In the genomic region with DNA sequence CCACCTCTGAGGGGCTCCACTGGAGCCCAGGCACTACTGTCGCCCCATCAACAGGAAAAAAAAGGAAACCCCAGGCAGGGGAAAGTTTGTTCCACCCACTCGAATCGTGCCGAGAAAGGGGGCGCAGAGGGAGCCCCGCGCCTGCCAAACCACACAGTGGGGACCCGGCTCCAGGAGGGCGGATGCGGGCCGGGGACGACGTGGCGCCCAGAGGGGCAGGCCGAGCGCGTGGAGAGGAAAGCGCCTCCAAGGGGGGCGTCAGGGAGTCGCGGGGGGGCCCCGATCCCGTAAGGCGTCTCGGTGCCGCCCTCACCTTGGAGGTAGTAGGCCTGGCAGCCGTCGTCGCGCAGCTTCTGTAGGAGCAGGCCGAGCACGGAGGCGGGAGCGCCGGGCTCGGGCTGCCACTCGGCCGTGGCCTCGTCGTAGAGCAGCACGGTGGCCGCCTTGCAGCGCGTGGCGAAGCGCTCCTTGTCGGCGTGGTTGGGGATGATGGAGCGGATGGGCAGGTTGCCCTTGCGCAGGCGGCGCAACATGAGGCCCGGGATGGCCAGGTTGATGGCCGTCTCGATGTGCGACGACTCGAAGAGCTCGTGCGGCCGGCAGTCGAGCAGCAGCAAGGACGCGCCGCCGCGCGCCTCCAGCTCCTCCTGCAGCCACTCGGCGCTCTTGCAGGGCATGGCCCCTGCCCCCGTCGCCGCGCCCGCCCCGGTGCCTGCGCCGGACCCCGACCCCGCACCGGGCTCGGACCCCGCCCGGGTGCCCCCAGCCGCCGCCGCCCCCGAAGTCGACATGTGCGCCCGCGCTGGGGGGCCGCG, we compare ENCODE assay signal across 8 cellular contexts. TPM values are rescaled to one million over a fixed set of nuclear protein-coding genes. Genes with fewer than 3 reads are reported as not detected.
DNase-seq lines count a peak whose midpoint lies in the region; ATAC-seq and TF ChIP-seq lines count a peak whose summit lies in the region.

No MANE protein-coding gene starts in this region.

- no peak overlapping the region for H2AFZ ChIP-seq in OCI-LY1 (ENCODE audit: low read length)
- peak overlapping the region; percentile 77 for H2AFZ ChIP-seq in osteoblast (ENCODE audit: low read length)

- CTCF ChIA-PET in HEK293T (lab: Yijun Ruan, JAX) = interaction anchor here (0.5 to 2.0 kb wide), 7 partner anchors 14 to 222 kb away, joined by 3 to 12 read pairs (median 3); no protein-coding TSS in a partner anchor

- H3F3A ChIP-seq in OCI-LY1 (ENCODE audit: insufficient read depth, low read length) = 0 out of 2 replicates have a peak, but pooled peaks cover 5% of the 10 kb centered on the region

- peak overlapping the region; percentile 74 for H3K9ac ChIP-seq in OCI-LY1 (ENCODE audit: low read length)

- H3K4me3 ChIP-seq in GM12864 (ENCODE audit: low read depth, low read length) (peak overlapping the region; percentile 79), OCI-LY1 (ENCODE audit: low read depth, low read length, poor library complexity, severe bottlenecking) (peak overlapping the region; percentile 72), foreskin fibroblast (ENCODE audit: low read depth in 1 of 2, low read length in 2 of 2) (peak overlapping the region; percentile 90 to 91), osteoblast (ENCODE audit: insufficient read depth, low read length) (peak overlapping the region; percentile 94)

- H3K9me2 ChIP-seq in OCI-LY1 (ENCODE audit: low read depth, low read length) = no peaks in the 10 kb centered on the region

- peak overlapping the region; percentile 93 for H3K4me2 ChIP-seq in OCI-LY1 (ENCODE audit: low read length)
- H3K4me2 ChIP-seq in osteoblast (ENCODE audit: insufficient read depth, low read length) = peak overlapping the region; percentile 95

- peak overlapping the region; percentile 21 for H3K27ac ChIP-seq in OCI-LY1 (ENCODE audit: low read depth, low read length, poor library complexity, severe bottlenecking)
- peak overlapping the region; percentile 77 for H3K27ac ChIP-seq in osteoblast (ENCODE audit: low read depth, low read length)

- H4K20me1 ChIP-seq in OCI-LY1 (ENCODE audit: insufficient read depth, low read length) (no peaks in the 10 kb centered on the region), osteoblast (ENCODE audit: insufficient read depth, low read length) (peaks cover 22% of the 10 kb centered on the region)

- no peaks in the 10 kb centered on the region for H3K9me3 ChIP-seq in OCI-LY1 (ENCODE audit: low read length)
- H3K9me3 ChIP-seq in osteoblast (ENCODE audit: low read depth, low read length) = no peaks in the 10 kb centered on the region

- no peaks in the 10 kb centered on the region for H3K79me2 ChIP-seq in OCI-LY1 (ENCODE audit: insufficient read depth, low read length)
- H3K79me2 ChIP-seq in osteoblast (ENCODE audit: insufficient read depth, low read length) = peaks cover 58% of the 10 kb centered on the region

- no peak for DNase-seq in GM12864 (ENCODE audit: low read depth)
- peak; percentile 66 for DNase-seq in HEK293T (ENCODE audit: extremely low spot score)
- DNase-seq in activated effector memory CD4-positive, alpha-beta T cell treated with Interleukin-2 at 50 U/mL for 16 hours = peak; percentile 48
- peak; percentile 54 to 82 for DNase-seq in foreskin fibroblast
- peak; percentile 93 for DNase-seq in osteoblast (ENCODE audit: insufficient read length, low spot score, missing footprints)
- DNase-seq in pons (ENCODE audit: low spot score) = no peak

- H3K36me3 ChIP-seq in OCI-LY1 (ENCODE audit: insufficient read depth, low read length) (peaks cover 17% of the 10 kb centered on the region; the same call in 1 of the 2 replicates), osteoblast (ENCODE audit: insufficient read depth, low read length) (peaks cover 31% of the 10 kb centered on the region)

- POLR2A ChIA-PET in HEK293T (lab: Yijun Ruan, JAX) = interaction anchor here (0.9 to 2.6 kb wide), 8 partner anchors 9 to 95 kb away, joined by 3 to 21 read pairs (median 4); partner anchors contain the start of genes ABHD14B and RPL29

- H3K27me3 ChIP-seq in OCI-LY1 (ENCODE audit: insufficient read depth, low read length) (no peaks in the 10 kb centered on the region), osteoblast (ENCODE audit: insufficient read depth, low read length) (no peaks in the 10 kb centered on the region)

- peaks cover 36% of the 10 kb centered on the region for H3K4me1 ChIP-seq in OCI-LY1 (ENCODE audit: insufficient read depth, low read length, severe bottlenecking)
- peaks cover 38% of the 10 kb centered on the region for H3K4me1 ChIP-seq in osteoblast (ENCODE audit: insufficient read depth, low read length)

- TF ChIP-seq CTCF in GM12864 (IDR thresholded peaks at IDR 0.05; ENCODE audit: low read depth, low read length, missing control alignments) = peak; percentile 27
- TF ChIP-seq CTCF in OCI-LY1 (IDR thresholded peaks at IDR 0.05; ENCODE audit: low read length) = 0 out of 2 replicates have a peak, but pooled peaks have one; percentile 4
- TF ChIP-seq CTCF in foreskin fibroblast (IDR thresholded peaks at IDR 0.05; ENCODE audit: low read depth, low read length) = no peak
- peak; percentile 7 for TF ChIP-seq CTCF in osteoblast (IDR thresholded peaks at IDR 0.05; ENCODE audit: extremely low read depth, low read depth, low read length)

- no peak for ATAC-seq in HG03378 (IDR thresholded peaks at IDR 0.05; ENCODE audit: unreplicated experiment)

TF ChIP-seq in HEK293T, 16 proteins besides CTCF, POLR2A, EP300 and RAD21:
- TF ChIP-seq L3MBTL2 (conservative IDR thresholded peaks at IDR 0.05) = peak; percentile 96
- no peak for TF ChIP-seq NFRKB (IDR thresholded peaks at IDR 0.05)
- TF ChIP-seq SP1 (IDR thresholded peaks at IDR 0.05) = no peak
- TF ChIP-seq ARNT (IDR thresholded peaks at IDR 0.05) = no peak
- TF ChIP-seq BHLHE40 (IDR thresholded peaks at IDR 0.05; ENCODE audit: borderline replicate concordance) = no peak

RNA-seq across cellular contexts. Expression of gene DUSP7, which starts 0.6 kb away (rescaled TPM):
- total RNA-seq in osteoblast = 12.7 and 13.8 TPM in 2 replicates

Comparison
In these comparisons a context has a peak if more than half of its experiments do, and no peak if none do; other contexts are left out.
1. DNase-seq: peak in HEK293T (single experiment), activated effector memory CD4-positive, alpha-beta T cell treated with Interleukin-2 at 50 U/mL for 16 hours (single experiment), foreskin fibroblast (2 of 2) and osteoblast (single experiment); none in GM12864 (single experiment) and pons (single experiment).
2. Peak in every context shown above with its lines, with median percentiles within 50 percentile points of each other: H3K4me3 ChIP-seq.